Comparison of ENCODE assay signal across 8 cellular contexts in genomic region chr2:113889471-113890252, GRCh38. TPM values are rescaled to one million over a fixed set of nuclear protein-coding genes. Genes with fewer than 3 reads are reported as not detected.
DNase-seq lines count a peak whose midpoint lies in the region; ATAC-seq and TF ChIP-seq lines count a peak whose summit lies in the region.

TSS of gene ACTR3 (plus strand) at chr2:113890089. CDS start at chr2:113890280, 191 bp downstream.

- peak within 1 kb of the TSS; percentile 89 for H3K9ac ChIP-seq in PC-3 (ENCODE audit: low read length)

- no peaks in the 10 kb centered on the region for H3K27me3 ChIP-seq in PC-3 (ENCODE audit: low read length)
- no peaks in the 10 kb centered on the region for H3K27me3 ChIP-seq in mononuclear cell (ENCODE audit: insufficient read depth, low read length)

- peak within 1 kb of the TSS; percentile 75 for H3K4me3 ChIP-seq in PC-3 (ENCODE audit: low read length)
- peak within 1 kb of the TSS; percentile 91 for H3K4me3 ChIP-seq in epithelial cell of esophagus (ENCODE audit: low read length)
- peak within 1 kb of the TSS; percentile 95 for H3K4me3 ChIP-seq in mononuclear cell (ENCODE audit: low read length)

- TF ChIP-seq RAD21 in Ishikawa (IDR thresholded peaks at IDR 0.05; ENCODE audit: low read depth), result no peak

- TF ChIP-seq CTCF in PC-3 (conservative IDR thresholded peaks at IDR 0.05; ENCODE audit: low read depth, low read length) (no peak), epithelial cell of esophagus (IDR thresholded peaks at IDR 0.05; ENCODE audit: insufficient read depth, low read depth, low read length, missing control alignments) (no peak)

- H3K36me3 ChIP-seq in PC-3 (ENCODE audit: low read depth, low read length), result 0 out of 2 replicates have a peak, but pooled peaks cover 2% of the 10 kb centered on the region

- peaks cover 16% of the 10 kb centered on the region for H4K20me1 ChIP-seq in PC-3 (ENCODE audit: low read length)

- H3K9me2 ChIP-seq in PC-3 (replicated peaks; ENCODE audit: low read length), result no peaks in the 10 kb centered on the region

- no peaks in the 10 kb centered on the region for H3K9me3 ChIP-seq in PC-3 (ENCODE audit: low read length)
- H3K9me3 ChIP-seq in mononuclear cell (ENCODE audit: low read depth, low read length), result no peaks in the 10 kb centered on the region

- POLR2A ChIA-PET in PC-3 (lab: Charles Lee; ENCODE audit: unreplicated experiment), result interaction anchor here (0.7 to 1.3 kb wide), 2 partner anchors 98 to 133 kb away, joined by 8 to 16 read pairs; partner anchors contain the start of gene SLC35F5

- peaks cover 66% of the 10 kb centered on the region for H3K79me2 ChIP-seq in PC-3 (ENCODE audit: low read length)

- no TSS peak for BruUV-seq in PC-3 (replicated peaks; lab: Mats Ljungman, UMichigan)

- peak; percentile 98 for DNase-seq in DMS153 (lab: John Stamatoyannopoulos, UW)
- DNase-seq in PC-3, result peak; percentile 99
- peak; percentile 98 for DNase-seq in activated T-cell treated with anti-CD3 and anti-CD28 coated beads for 48 hours (ENCODE audit: low read depth)
- peak; percentile 99 for DNase-seq in epithelial cell of esophagus (ENCODE audit: low read depth)
- DNase-seq in stimulated activated CD8-positive, alpha-beta memory T cell treated with anti-CD3 and anti-CD28 coated beads, Interleukin-4, amount 100 ng/mL, for 1 hour (ENCODE audit: low read depth in 2 of 2, low spot score in 1 of 2), result peak; percentile 90 to 95

- peak within 1 kb of the TSS; percentile 80 for H3K27ac ChIP-seq in PC-3 (ENCODE audit: low read length)

- TF ChIP-seq EP300 in Ishikawa (IDR thresholded peaks at IDR 0.05; ENCODE audit: borderline replicate concordance), result peak; percentile 45; the same call in 1 of the 2 replicates

- H2AFZ ChIP-seq in PC-3 (ENCODE audit: low read length), result peak within 1 kb of the TSS; percentile 69

- H3K4me1 ChIP-seq in PC-3 (ENCODE audit: insufficient read depth, low read length) (peaks cover 71% of the 10 kb centered on the region), mononuclear cell (ENCODE audit: insufficient read depth, low read length) (peaks cover 69% of the 10 kb centered on the region)

- peak; percentile 42 for ATAC-seq in GM21576 (IDR thresholded peaks at IDR 0.05; ENCODE audit: unreplicated experiment)
- peak; percentile 65 for ATAC-seq in PC-3

- H3K4me2 ChIP-seq in PC-3 (ENCODE audit: low read length), result peak within 1 kb of the TSS; percentile 90

- CTCF ChIA-PET in PC-3 (lab: Charles Lee), result interaction anchor here (0.6 kb wide), 1 partner anchor 32 kb away, joined by 3 read pairs; no protein-coding TSS in a partner anchor

- H3F3A ChIP-seq in PC-3 (ENCODE audit: low read length, unreplicated experiment), result peaks cover 6% of the 10 kb centered on the region

- intact Hi-C loops in PC-3 (cut with micrococcal nuclease), result loop anchor here (1.0 to 5.0 kb wide), 4 partner anchors 13 to 732 kb away; no protein-coding TSS in a partner anchor

TF ChIP-seq in Ishikawa, 13 proteins besides CTCF, POLR2A, EP300 and RAD21:
- TF ChIP-seq TCF12 (IDR thresholded peaks at IDR 0.05; ENCODE audit: low read depth) (peak; percentile 76), YY1 (IDR thresholded peaks at IDR 0.05; ENCODE audit: low read depth) (peak; percentile 97), EGR1 (IDR thresholded peaks at IDR 0.05) (no peak; the same call in 1 of the 2 replicates), ZBTB7A (IDR thresholded peaks at IDR 0.05; ENCODE audit: low read depth) (no peak; the same call in 1 of the 2 replicates), CEBPB (IDR thresholded peaks at IDR 0.05) (no peak), FOXM1 (IDR thresholded peaks at IDR 0.05; ENCODE audit: borderline replicate concordance, low read depth) (no peak), TEAD4 (IDR thresholded peaks at IDR 0.05) (peak; percentile 46; the same call in 1 of the 2 replicates), MAX (IDR thresholded peaks at IDR 0.05) (peak; percentile 84), NFIC (IDR thresholded peaks at IDR 0.05) (no peak; the same call in 1 of the 2 replicates), REST (IDR thresholded peaks at IDR 0.05; ENCODE audit: low read depth) (no peak), CREB1 (IDR thresholded peaks at IDR 0.05; ENCODE audit: low read depth) (no peak), USF1 (IDR thresholded peaks at IDR 0.05) (no peak), TAF1 (IDR thresholded peaks at IDR 0.05; ENCODE audit: low read depth) (peak; percentile 95)

RNA-seq across cellular contexts. Expression of gene ACTR3, which starts in this region (rescaled TPM):
- total RNA-seq in PC-3 (2014; rRNA removed), result 177 and 197 TPM in 2 replicates
- total RNA-seq in mononuclear cell, result 184 TPM

Comparison
In these comparisons a context has a peak if more than half of its experiments do, and no peak if none do; other contexts are left out.
1. Peak in every context shown above with its lines: DNase-seq, ATAC-seq, H3K4me3 ChIP-seq and H3K27ac ChIP-seq.